In genomic region chr5:43320846-43321245, GRCh38 we compare ENCODE assay signal across 22 cellular contexts. TPM values are rescaled to one million over a fixed set of nuclear protein-coding genes. Genes with fewer than 3 reads are reported as not detected.
A peak's percentile ranks its signal among the peaks of the same experiment; 100 is the strongest.
DNase-seq lines count a peak whose midpoint lies in the region; ATAC-seq, FAIRE-seq and TF ChIP-seq lines count a peak whose summit lies in the region.
"Had no signal": no experiment of that assay in that cellular context is flagged by ENCODE, and none has a peak within 500 bp of the region (broad histone marks: within the 10 kb centered on the region; RNA-seq: fewer than 3 reads in every experiment).

No MANE protein-coding gene starts in this region.

- H3K36me3 ChIP-seq in K562 (ENCODE audit: control insufficient read depth, insufficient read depth, low read length) (no peaks in the 10 kb centered on the region), neural progenitor cell (no peaks in the 10 kb centered on the region), hepatocyte (replicated peaks; ENCODE audit: insufficient read depth, low read depth) (no peaks in the 10 kb centered on the region), upper lobe of left lung (no peaks in the 10 kb centered on the region)
- H3K36me3 ChIP-seq: BE2C, HAP-1 had no signal

- no peaks in the 10 kb centered on the region for H3K4me1 Mint-ChIP-seq in neural progenitor cell
- H3K4me1 Mint-ChIP-seq: CD4-positive, CD25-positive, alpha-beta regulatory T cell; CD8-positive, alpha-beta memory T cell had no signal

- H3K4me2 ChIP-seq in K562 (ENCODE audit: insufficient read depth, low read length) (peak overlapping the region; percentile 42), neural progenitor cell (no peak overlapping the region), hepatocyte (no peak overlapping the region)

- H3K9me3 ChIP-seq in K562 (replicated peaks; ENCODE audit: control insufficient read depth, insufficient read depth, low read depth, low read length) = peaks cover 3% of the 10 kb centered on the region; the same call in 1 of the 2 replicates
- H3K9me3 ChIP-seq in neural progenitor cell (ENCODE audit: low read depth) = no peaks in the 10 kb centered on the region
- no peaks in the 10 kb centered on the region for H3K9me3 ChIP-seq in hepatocyte (ENCODE audit: low read depth)
- no peaks in the 10 kb centered on the region for H3K9me3 ChIP-seq in upper lobe of left lung
- H3K9me3 ChIP-seq: BE2C, HAP-1 had no signal

- no peaks in the 10 kb centered on the region for H3K9me2 ChIP-seq in hepatocyte (replicated peaks; ENCODE audit: insufficient read depth)

- no TSS peak for BruUV-seq in K562 (replicated peaks; lab: Mats Ljungman, UMichigan)

- in situ Hi-C loops in K562 (cut with MboI) = no loop called here

- TF ChIP-seq CTCF in K562 (IDR thresholded peaks at IDR 0.05 in 2 of 3, conservative IDR thresholded peaks at IDR 0.05 in 1 of 3; ENCODE audit: insufficient read depth in 2 of 3, low read depth in 1 of 3, low read length in 3 of 3) (no peak), neural progenitor cell (IDR thresholded peaks at IDR 0.05) (no peak), hepatocyte (IDR thresholded peaks at IDR 0.05; ENCODE audit: poor library complexity) (no peak), upper lobe of left lung (IDR thresholded peaks at IDR 0.05) (no peak)

- H3K4me3 ChIP-seq in K562 (no peak overlapping the region), neural progenitor cell (no peak overlapping the region), hepatocyte (no peak overlapping the region), upper lobe of left lung (no peak overlapping the region)
- H3K4me3 ChIP-seq: GM12878, HAP-1 had no signal

- H3K79me2 ChIP-seq in K562 (ENCODE audit: control insufficient read depth, insufficient read depth, low read length) (no peaks in the 10 kb centered on the region), neural progenitor cell (ENCODE audit: low read depth) (no peaks in the 10 kb centered on the region), hepatocyte (no peaks in the 10 kb centered on the region)

- H4K20me1 ChIP-seq in K562 (replicated peaks; ENCODE audit: control insufficient read depth, insufficient read depth, low read length) (no peaks in the 10 kb centered on the region), neural progenitor cell (ENCODE audit: low read depth) (no peaks in the 10 kb centered on the region), hepatocyte (ENCODE audit: insufficient read depth, poor library complexity, severe bottlenecking) (no peaks in the 10 kb centered on the region)

- POLR2A ChIA-PET in K562 (lab: Yijun Ruan, JAX) = interaction anchor here (1.3 kb wide), 1 partner anchor 163 kb away, joined by 5 read pairs; the partner anchor contains the start of gene TMEM267

- H3K27ac ChIP-seq in K562 (ENCODE audit: extremely low read depth, low read depth, low read length) (peak overlapping the region; percentile 81), neural progenitor cell (no peak overlapping the region), hepatocyte (no peak overlapping the region), upper lobe of left lung (no peak overlapping the region)

- no peaks in the 10 kb centered on the region for H3F3A ChIP-seq in neural progenitor cell (ENCODE audit: low read depth)

- no peaks in the 10 kb centered on the region for H3K27me3 Mint-ChIP-seq in neural progenitor cell (ENCODE audit: insufficient read depth, low read depth)

- peaks cover 23% of the 10 kb centered on the region for H3K9me3 Mint-ChIP-seq in neural progenitor cell

- DNase-seq in HUDEP-2 (lab: John Stamatoyannopoulos, UW; ENCODE audit: unreplicated experiment in 76 of 76) (peak in 68 of 76 experiments; percentile 13 to 90 (median 54)), OCI-M1 (lab: John Stamatoyannopoulos, UW) (peak; percentile 26), K562 (ENCODE audit: extremely low read depth in 1 of 4, low spot score in 3 of 4) (peak; percentile 37 to 87 (median 42)), neural progenitor cell (ENCODE audit: low spot score) (no peak), NCI-H187 treated with DMSO at 0.1 percent for 48 hours (lab: John Stamatoyannopoulos, UW) (no peak), hepatocyte (ENCODE audit: low spot score) (no peak), upper lobe of left lung (no peak)
- DNase-seq: ACHN; BE2C; C1 segment of cervical spinal cord; CD4-positive, CD25-positive, alpha-beta regulatory T cell; CD8-positive, alpha-beta memory T cell; COR-L47; DMS 273 treated with DMSO at 0.1 percent for 48 hours; DMS53; DND-41; EL; IMR-90 had no signal

- H3K4me1 ChIP-seq in K562 (replicated peaks in 1 of 2; ENCODE audit: control insufficient read depth in 2 of 2, insufficient read depth in 2 of 2, low read length in 2 of 2) = peaks cover 2 to 11% of the 10 kb centered on the region in 2 experiments; a peak in 3 of 5 replicates
- no peaks in the 10 kb centered on the region for H3K4me1 ChIP-seq in neural progenitor cell
- H3K4me1 ChIP-seq in hepatocyte (ENCODE audit: insufficient read depth) = no peaks in the 10 kb centered on the region
- no peaks in the 10 kb centered on the region for H3K4me1 ChIP-seq in upper lobe of left lung
- H3K4me1 ChIP-seq: BE2C, HAP-1 had no signal

- peaks cover 7% of the 10 kb centered on the region for H3K36me3 Mint-ChIP-seq in neural progenitor cell
- H3K36me3 Mint-ChIP-seq: CD4-positive, CD25-positive, alpha-beta regulatory T cell; CD8-positive, alpha-beta memory T cell had no signal

- TF ChIP-seq EP300 in K562 (IDR thresholded peaks at IDR 0.05; ENCODE audit: low read length) (peak; percentile 80; the same call in 1 of the 2 replicates), upper lobe of left lung (IDR thresholded peaks at IDR 0.05) (no peak)

- H3K9me1 ChIP-seq in K562 (ENCODE audit: control insufficient read depth, insufficient read depth, low read length) = no peaks in the 10 kb centered on the region

- TF ChIP-seq POLR2A in K562 (conservative IDR thresholded peaks at IDR 0.05) = no peak
- no peak for TF ChIP-seq POLR2A in upper lobe of left lung (IDR thresholded peaks at IDR 0.05)

- H3K27me3 ChIP-seq in K562 (ENCODE audit: control insufficient read depth in 2 of 2, insufficient read depth in 2 of 2, low read length in 2 of 2) (no peaks in the 10 kb centered on the region), neural progenitor cell (no peaks in the 10 kb centered on the region), hepatocyte (no peaks in the 10 kb centered on the region), upper lobe of left lung (no peaks in the 10 kb centered on the region)
- H3K27me3 ChIP-seq: BE2C had no signal

- intact Hi-C loops in K562 (cut with micrococcal nuclease) = no loop called here

- peak overlapping the region; percentile 30 for H3K27ac Mint-ChIP-seq in neural progenitor cell
- H3K27ac Mint-ChIP-seq: CD4-positive, CD25-positive, alpha-beta regulatory T cell; CD8-positive, alpha-beta memory T cell had no signal

- H3K9ac ChIP-seq in K562 (ENCODE audit: insufficient read depth in 1 of 2, low read depth in 2 of 2, low read length in 2 of 2) (peak overlapping the region in 1 of 2 experiments; percentile 30; a peak in 2 of 4 replicates), neural progenitor cell (no peak overlapping the region)

- no peak overlapping the region for H3K4me3 Mint-ChIP-seq in neural progenitor cell
- H3K4me3 Mint-ChIP-seq: CD8-positive, alpha-beta memory T cell had no signal

- H2AFZ ChIP-seq in K562 (ENCODE audit: low read depth, low read length) = peak overlapping the region; percentile 87
- no peak overlapping the region for H2AFZ ChIP-seq in neural progenitor cell (replicated peaks)
- no peak overlapping the region for H2AFZ ChIP-seq in hepatocyte

- peak; percentile 69 for FAIRE-seq in K562 (lab: Jason Lieb, UNC)
- FAIRE-seq: A204.1, GM12878 had no signal

- CTCF ChIA-PET in K562 (lab: Yijun Ruan, JAX; ENCODE audit: low intra/inter-chr PET ratio) = no interaction called here

- no peak for TF ChIP-seq RAD21 in K562 (CRISPR knock-in tag; conservative IDR thresholded peaks at IDR 0.05 in 1 of 2, IDR thresholded peaks at IDR 0.05 in 1 of 2)

- ATAC-seq in K562 = peak; percentile 83
- ATAC-seq in HG02970 (IDR thresholded peaks at IDR 0.05; ENCODE audit: low FRiP score, unreplicated experiment) = no peak
- no peak for ATAC-seq in upper lobe of left lung (ENCODE audit: low FRiP score in 2 of 2)
- ATAC-seq: GM12878 had no signal

- WGBS in K562 (ENCODE audit: insufficient coverage, low coverage, missing lambda C conversion rate) = 3% methylated on average over 4 of the region's 4 CpGs
- WGBS in hepatocyte (ENCODE audit: low lambda C conversion rate, missing lambda C conversion rate) = 79% methylated on average over 4 of the region's 4 CpGs
- 67 to 96% methylated on average over 4 of the region's 4 CpGs for WGBS in upper lobe of left lung, 2 donors

TF ChIP-seq in K562, 482 proteins besides CTCF, POLR2A, EP300 and RAD21 (continues in another document):
- TF ChIP-seq TOE1 (IDR thresholded peaks at IDR 0.05; ENCODE audit: borderline replicate concordance) = peak; percentile 80
- TF ChIP-seq TOE1 (CRISPR knock-in tag; IDR thresholded peaks at IDR 0.05; ENCODE audit: borderline replicate concordance, low read depth) = no peak

RNA-seq across cellular contexts. Expression of gene HMGCS1, which starts 7.6 kb away (rescaled TPM):
- total RNA-seq in K562 (2011; cell fraction: chromatin; rRNA removed; ENCODE audit: low replicate concordance) = 640 and 1,528 TPM in 2 replicates
- 261 and 443 TPM in 2 replicates for total RNA-seq in K562 (2011; cell fraction: nucleolus; rRNA removed)
- 645 and 660 TPM in 2 replicates for total RNA-seq in K562 (2011; cell fraction: nucleoplasm; rRNA removed)
- total RNA-seq in K562 (2014; rRNA removed) = 43.7 and 46.9 TPM in 2 replicates
- total RNA-seq in K562 (2014; rRNA removed; fragmentation: Illumina TruSeq; extraction: Trizol) = 131 and 160 TPM in 2 replicates
- total RNA-seq in K562 (2015; rRNA removed; fragmentation: Illumina TruSeq; extraction: Trizol) = 66.1 and 77.9 TPM in 2 replicates
- 116 and 137 TPM in 2 replicates for total RNA-seq in K562 (2021)
- polyA plus RNA-seq in K562 (2011; rRNA removed) = 337 and 342 TPM in 2 replicates
- polyA plus RNA-seq in K562 (2011; cell fraction: cytosol; rRNA removed) = 38.9 and 149 TPM in 2 replicates
- polyA plus RNA-seq in K562 (2011; cell fraction: nucleus; rRNA removed) = 209 and 452 TPM in 2 replicates
- polyA plus RNA-seq in K562 (2012) = 49.5 and 143 TPM in 2 replicates
- polyA plus RNA-seq in K562 (2014; fragmentation: Illumina TruSeq; extraction: Trizol) = 139 and 165 TPM in 2 replicates
- polyA plus RNA-seq in K562 (2014; fragmentation: Nextera tagmentation; extraction: Ambion mirVana) = 10 to 100 TPM; 84.6 to 93.1 TPM
- 111 and 122 TPM in 2 replicates for polyA plus RNA-seq in K562 (2014; rRNA removed)
- 389 and 534 TPM in 2 replicates for polyA minus RNA-seq in K562 (2011; rRNA and poly(A)+ RNA removed)
- 123 and 131 TPM in 2 replicates for polyA minus RNA-seq in K562 (2011; cell fraction: cytosol; rRNA and poly(A)+ RNA removed)
- 142 and 344 TPM in 2 replicates for polyA minus RNA-seq in K562 (2011; cell fraction: nucleus; rRNA and poly(A)+ RNA removed)
- total RNA-seq in neural progenitor cell (ENCODE audit: low replicate concordance) = 221 and 274 TPM in 2 replicates
- 321 and 333 TPM in 2 replicates for total RNA-seq in hepatocyte
- polyA plus RNA-seq in hepatocyte = 111 and 114 TPM in 2 replicates
- total RNA-seq in upper lobe of left lung = 100 to 1,000 TPM in 3 of 6 donors, 10 to 100 TPM in 3; 47.1 to 174 (median 107) TPM

Comparison
In these comparisons a context has a peak if more than half of its experiments do, and no peak if none do; other contexts are left out.
1. DNase-seq: peak in HUDEP-2 (68 of 76), OCI-M1 (single experiment) and K562 (4 of 4); none in neural progenitor cell (single experiment), NCI-H187 treated with DMSO at 0.1 percent for 48 hours (single experiment), hepatocyte (single experiment) and upper lobe of left lung (0 of 2).